In the genomic region with DNA sequence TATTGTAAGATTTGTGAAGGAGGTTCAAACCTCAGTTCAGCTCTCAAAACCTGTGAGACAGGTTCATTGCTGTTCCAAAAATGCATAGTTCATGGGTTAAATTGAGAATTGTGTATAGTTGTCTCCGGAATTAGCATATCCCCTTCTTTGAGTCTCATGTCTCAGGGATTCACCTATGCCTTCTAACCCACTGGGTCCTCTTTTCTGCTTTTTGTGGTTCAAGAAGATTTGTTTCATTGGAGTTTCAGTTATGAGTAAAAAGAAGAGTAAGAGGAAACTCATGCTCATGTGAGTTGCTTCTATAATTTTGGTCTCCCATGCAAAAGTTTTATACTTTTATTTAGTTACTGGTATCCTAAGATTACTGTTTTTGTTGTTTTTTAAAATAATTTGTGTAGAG, we compare ENCODE assay signal across 9 cellular contexts.
DNase-seq lines count a peak whose midpoint lies in the region; ATAC-seq and TF ChIP-seq lines count a peak whose summit lies in the region.
"Had no signal": no experiment of that assay in that cellular context is flagged by ENCODE, and none has a peak within 500 bp of the region (broad histone marks: within the 10 kb centered on the region; RNA-seq: fewer than 3 reads in every experiment).

No MANE protein-coding gene starts in this region.

- BruUV-seq in MCF 10A (replicated peaks; lab: Mats Ljungman, UMichigan) = no TSS peak

- peaks cover 5% of the 10 kb centered on the region for H3K4me1 Mint-ChIP-seq in MCF 10A (ENCODE audit: insufficient read depth, unreplicated experiment)

- POLR2A ChIA-PET in MCF 10A (lab: Yijun Ruan, JAX) = no interaction called here

- H3K4me3 Mint-ChIP-seq in MCF 10A (ENCODE audit: unreplicated experiment) = no peak overlapping the region

- H3K9me3 Mint-ChIP-seq in MCF 10A (ENCODE audit: unreplicated experiment) = no peaks in the 10 kb centered on the region

- no peak for TF ChIP-seq CTCF in MCF 10A (IDR thresholded peaks at IDR 0.05; ENCODE audit: unreplicated experiment)

- no peaks in the 10 kb centered on the region for H3K36me3 Mint-ChIP-seq in MCF 10A (ENCODE audit: insufficient read depth, unreplicated experiment)

- DNase-seq in middle frontal gyrus (ENCODE audit: extremely low spot score, low spot score) (no peak), NCI-H2171 treated with DMSO at 0.1 percent for 48 hours (lab: John Stamatoyannopoulos, UW) (no peak), COLO668 (lab: John Stamatoyannopoulos, UW; ENCODE audit: unreplicated experiment) (no peak), MCF 10A (ENCODE audit: unreplicated experiment) (no peak)
- DNase-seq: stimulated activated CD4-positive, alpha-beta T cell treated with anti-CD3 and anti-CD28 coated beads, Interleukin-12 subunit alpha, Interleukin-12 subunit beta, amount 100 ng/mL, for 4 hours had no signal

- H3K27ac Mint-ChIP-seq in MCF 10A (ENCODE audit: low read depth, unreplicated experiment) = no peak overlapping the region

- CTCF ChIA-PET in MCF 10A (lab: Yijun Ruan, JAX) = no interaction called here

- H3K27me3 Mint-ChIP-seq in MCF 10A (ENCODE audit: insufficient read depth, unreplicated experiment) = no peaks in the 10 kb centered on the region

- intact Hi-C loops in MCF 10A (cut with micrococcal nuclease) = no loop called here

- ATAC-seq in GM18498 (IDR thresholded peaks at IDR 0.05; ENCODE audit: unreplicated experiment) = peak; percentile 73
- ATAC-seq in GM19468 (IDR thresholded peaks at IDR 0.05; ENCODE audit: extremely low read depth, unreplicated experiment) = peak; percentile 59
- ATAC-seq in HG02852 (IDR thresholded peaks at IDR 0.05; ENCODE audit: unreplicated experiment) = peak; percentile 84
- peak; percentile 83 for ATAC-seq in HG03520 (IDR thresholded peaks at IDR 0.05; ENCODE audit: unreplicated experiment)
